1 cellular context compared by ENCODE assay signal in genomic region chr14:24234095-24235020, GRCh38.
TF ChIP-seq lines count a peak whose summit lies in the region.

No MANE protein-coding gene starts in this region.

TF ChIP-seq in IMR-90, 13 proteins besides CTCF, POLR2A, EP300 and RAD21:
- TF ChIP-seq MAFK (IDR thresholded peaks at IDR 0.05; ENCODE audit: low read depth, low read length) (no peak), USF2 (IDR thresholded peaks at IDR 0.05; ENCODE audit: low read depth, low read length) (no peak), SMC3 (IDR thresholded peaks at IDR 0.05; ENCODE audit: low read depth, low read length) (no peak), NFE2L2 (IDR thresholded peaks at IDR 0.05; ENCODE audit: low read depth, low read length) (no peak), RFX5 (IDR thresholded peaks at IDR 0.05; ENCODE audit: low read depth, low read length) (no peak), MAZ (IDR thresholded peaks at IDR 0.05; ENCODE audit: borderline replicate concordance, low read depth, low read length) (no peak), BHLHE40 (IDR thresholded peaks at IDR 0.05; ENCODE audit: low read depth, low read length) (no peak), FOS (IDR thresholded peaks at IDR 0.05; ENCODE audit: low read depth, low read length) (no peak), MXI1 (IDR thresholded peaks at IDR 0.05; ENCODE audit: borderline replicate concordance, low read depth, low read length) (no peak), RCOR1 (IDR thresholded peaks at IDR 0.05; ENCODE audit: insufficient replicate concordance, low read length) (no peak), CEBPB (IDR thresholded peaks at IDR 0.05; ENCODE audit: low read depth, low read length) (no peak), CHD1 (IDR thresholded peaks at IDR 0.05; ENCODE audit: low read depth, low read length) (no peak)
- TF ChIP-seq, protein P1, sequence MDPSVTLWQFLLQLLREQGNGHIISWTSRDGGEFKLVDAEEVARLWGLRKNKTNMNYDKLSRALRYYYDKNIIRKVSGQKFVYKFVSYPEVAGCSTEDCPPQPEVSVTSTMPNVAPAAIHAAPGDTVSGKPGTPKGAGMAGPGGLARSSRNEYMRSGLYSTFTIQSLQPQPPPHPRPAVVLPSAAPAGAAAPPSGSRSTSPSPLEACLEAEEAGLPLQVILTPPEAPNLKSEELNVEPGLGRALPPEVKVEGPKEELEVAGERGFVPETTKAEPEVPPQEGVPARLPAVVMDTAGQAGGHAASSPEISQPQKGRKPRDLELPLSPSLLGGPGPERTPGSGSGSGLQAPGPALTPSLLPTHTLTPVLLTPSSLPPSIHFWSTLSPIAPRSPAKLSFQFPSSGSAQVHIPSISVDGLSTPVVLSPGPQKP (IDR thresholded peaks at IDR 0.05; ENCODE audit: borderline replicate concordance, low read depth, low read length) = no peak
